Comparison of ENCODE assay signal across 1 cellular context in genomic region chr19:1269478-1270167, GRCh38.
A peak's percentile ranks its signal among the peaks of the same experiment; 100 is the strongest.
TF ChIP-seq lines count a peak whose summit lies in the region.

No MANE protein-coding gene starts in this region.

TF ChIP-seq in HepG2, 621 proteins besides CTCF, POLR2A, EP300 and RAD21 (continued from another document and continues in another):
- TF ChIP-seq ZNF362 (CRISPR knock-in tag; IDR thresholded peaks at IDR 0.05; ENCODE audit: borderline replicate concordance) = 0 out of 2 replicates have a peak, but pooled peaks have one; percentile 6
- peak; percentile 66 for TF ChIP-seq ZFP91 (CRISPR knock-in tag; IDR thresholded peaks at IDR 0.05; ENCODE audit: borderline replicate concordance)
- TF ChIP-seq ZBTB43 (CRISPR knock-in tag; conservative IDR thresholded peaks at IDR 0.05) = no peak
- peak; percentile 78; the same call in 1 of the 2 replicates for TF ChIP-seq ZNF296 (CRISPR knock-in tag; conservative IDR thresholded peaks at IDR 0.05)
- no peak for TF ChIP-seq TP53 (CRISPR knock-in tag; conservative IDR thresholded peaks at IDR 0.05)
- no peak for TF ChIP-seq ZNF580 (CRISPR knock-in tag; IDR thresholded peaks at IDR 0.05; ENCODE audit: borderline replicate concordance, low read depth)
- no peak for TF ChIP-seq JARID2 (CRISPR knock-in tag; IDR thresholded peaks at IDR 0.05; ENCODE audit: insufficient replicate concordance)
- TF ChIP-seq YEATS2 (CRISPR knock-in tag; IDR thresholded peaks at IDR 0.05; ENCODE audit: borderline replicate concordance) = peak; percentile 30; the same call in 1 of the 2 replicates
- TF ChIP-seq MXD3 (CRISPR knock-in tag; IDR thresholded peaks at IDR 0.05) = peak; percentile 50; the same call in 1 of the 2 replicates
- 0 out of 2 replicates have a peak, but pooled peaks have one; percentile 15 for TF ChIP-seq ZZZ3 (CRISPR knock-in tag; IDR thresholded peaks at IDR 0.05; ENCODE audit: borderline replicate concordance)
- TF ChIP-seq ZNF724P (CRISPR knock-in tag; IDR thresholded peaks at IDR 0.05; ENCODE audit: borderline replicate concordance) = 0 out of 2 replicates have a peak, but pooled peaks have one; percentile 36
- peak; percentile 86; the same call in 1 of the 2 replicates for TF ChIP-seq FOXC1 (CRISPR knock-in tag; IDR thresholded peaks at IDR 0.05; ENCODE audit: borderline replicate concordance)
- peak; percentile 78 for TF ChIP-seq POLR2G (IDR thresholded peaks at IDR 0.05; ENCODE audit: low read depth, low read length)
- TF ChIP-seq MEIS2 (CRISPR knock-in tag; IDR thresholded peaks at IDR 0.05) = peak; percentile 41; the same call in 1 of the 2 replicates
- no peak for TF ChIP-seq ARNT (IDR thresholded peaks at IDR 0.05)
- peak; percentile 22; the same call in 1 of the 2 replicates for TF ChIP-seq ZNF691 (CRISPR knock-in tag; IDR thresholded peaks at IDR 0.05; ENCODE audit: borderline replicate concordance, low read depth)
- TF ChIP-seq NAIF1 (CRISPR knock-in tag; IDR thresholded peaks at IDR 0.05; ENCODE audit: borderline replicate concordance) = no peak
- peak; percentile 87 for TF ChIP-seq KAT8 (CRISPR knock-in tag; IDR thresholded peaks at IDR 0.05)
- TF ChIP-seq NR2C2 (CRISPR knock-in tag; IDR thresholded peaks at IDR 0.05; ENCODE audit: borderline replicate concordance) = peak; percentile 88
- peak; percentile 83 for TF ChIP-seq NR0B2 (CRISPR knock-in tag; IDR thresholded peaks at IDR 0.05)
- TF ChIP-seq ZNF709 (CRISPR knock-in tag; IDR thresholded peaks at IDR 0.05) = 0 out of 2 replicates have a peak, but pooled peaks have one; percentile 69
- TF ChIP-seq ZBTB42 (CRISPR knock-in tag; IDR thresholded peaks at IDR 0.05) = peak; percentile 20; the same call in 1 of the 2 replicates
- TF ChIP-seq TOE1 (CRISPR knock-in tag; IDR thresholded peaks at IDR 0.05) = peak; percentile 20; the same call in 1 of the 2 replicates
- peak in 1 of 2 experiments; percentile 24; a peak in 1 of 4 replicates for TF ChIP-seq REST (IDR thresholded peaks at IDR 0.05; ENCODE audit: borderline replicate concordance in 1 of 2, low read depth in 1 of 2, low read length in 2 of 2)
- 0 out of 2 replicates have a peak, but pooled peaks have one; percentile 23 for TF ChIP-seq HNRNPL (IDR thresholded peaks at IDR 0.05; ENCODE audit: low read depth, low read length)
- TF ChIP-seq RFXANK (CRISPR knock-in tag; IDR thresholded peaks at IDR 0.05) = 0 out of 2 replicates have a peak, but pooled peaks have one; percentile 20
- TF ChIP-seq ZSCAN22 (CRISPR knock-in tag; IDR thresholded peaks at IDR 0.05) = 0 out of 2 replicates have a peak, but pooled peaks have one; percentile 43
- TF ChIP-seq XRCC5 (optimal IDR thresholded peaks at IDR 0.05; ENCODE audit: low read length) = no peak
- 0 out of 2 replicates have a peak, but pooled peaks have one; percentile 26 for TF ChIP-seq PAF1 (CRISPR knock-in tag; IDR thresholded peaks at IDR 0.05)
- TF ChIP-seq ARID4A (CRISPR knock-in tag; IDR thresholded peaks at IDR 0.05; ENCODE audit: borderline replicate concordance) = peak; percentile 90
- peak; percentile 69; the same call in 1 of the 2 replicates for TF ChIP-seq ZNF772 (CRISPR knock-in tag; IDR thresholded peaks at IDR 0.05)
- 0 out of 2 replicates have a peak, but pooled peaks have one; percentile 45 for TF ChIP-seq ZNF704 (CRISPR knock-in tag; IDR thresholded peaks at IDR 0.05; ENCODE audit: borderline replicate concordance)
- peak; percentile 37; the same call in 1 of the 2 replicates for TF ChIP-seq IRF9 (CRISPR knock-in tag; IDR thresholded peaks at IDR 0.05; ENCODE audit: borderline replicate concordance)
